23 cellular contexts compared by ENCODE assay signal in the genomic region with DNA sequence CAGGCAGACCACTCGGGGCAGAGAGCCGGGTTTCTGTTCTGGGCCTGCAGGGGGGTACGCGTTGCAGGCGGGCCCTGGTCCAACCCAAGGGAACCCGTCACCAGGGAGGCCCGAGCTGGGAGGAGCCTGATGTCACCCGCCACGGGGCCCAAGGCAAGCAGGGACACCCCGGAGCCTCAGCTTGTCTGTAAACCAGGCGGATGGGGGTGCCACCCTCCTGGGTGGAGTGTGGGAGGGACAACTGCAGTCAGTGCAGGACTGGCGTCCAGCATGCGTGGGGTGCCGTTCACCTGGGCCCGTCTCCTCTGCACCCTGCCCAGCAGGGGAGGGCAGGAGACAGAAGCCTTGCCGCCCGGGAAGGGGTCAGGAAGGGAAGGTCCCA. TPM values are rescaled to one million over a fixed set of nuclear protein-coding genes. Genes with fewer than 3 reads are reported as not detected.
A peak's percentile ranks its signal among the peaks of the same experiment; 100 is the strongest.
DNase-seq lines count a peak whose midpoint lies in the region; ATAC-seq, FAIRE-seq and TF ChIP-seq lines count a peak whose summit lies in the region.
"Had no signal": no experiment of that assay in that cellular context is flagged by ENCODE, and none has a peak within 500 bp of the region (broad histone marks: within the 10 kb centered on the region; RNA-seq: fewer than 3 reads in every experiment).

No MANE protein-coding gene starts in this region.

- no peaks in the 10 kb centered on the region for H3K9me1 ChIP-seq in K562 (ENCODE audit: control insufficient read depth, insufficient read depth, low read length)

- peaks cover 25% of the 10 kb centered on the region for H3K4me1 Mint-ChIP-seq in stimulated activated naive CD8-positive, alpha-beta T cell treated with anti-CD3 and anti-CD28 coated beads, Interleukin-15, amount 100 ng/mL, for 72 hours

- H3K9ac ChIP-seq in K562 (ENCODE audit: insufficient read depth in 1 of 2, low read depth in 2 of 2, low read length in 2 of 2): peak overlapping the region in 1 of 2 experiments; percentile 60; a peak in 1 of 4 replicates
- H3K9ac ChIP-seq in neuronal stem cell (ENCODE audit: low read depth, low read length, poor library complexity): peak overlapping the region; percentile 21

- H3K27ac ChIP-seq in K562 (ENCODE audit: extremely low read depth, low read depth, low read length): no peak overlapping the region
- no peak overlapping the region for H3K27ac ChIP-seq in neuronal stem cell (replicated peaks; ENCODE audit: low read length)
- H3K27ac ChIP-seq in sigmoid colon: no peak overlapping the region
- H3K27ac ChIP-seq: 22Rv1, A549, C4-2B, HL-60 had no signal

- no peak overlapping the region for H3K23ac ChIP-seq in neuronal stem cell (ENCODE audit: low read depth, low read length, poor library complexity)

- H3K4me3 ChIP-seq in K562: no peak overlapping the region
- H3K4me3 ChIP-seq in neuronal stem cell (ENCODE audit: low read length in 2 of 2): no peak overlapping the region
- H3K4me3 ChIP-seq in sigmoid colon: no peak overlapping the region
- H3K4me3 ChIP-seq: A549 had no signal

- POLR2A ChIA-PET in K562 (lab: Yijun Ruan, JAX): interaction anchor here (1.1 kb wide), 1 partner anchor 16 kb away, joined by 3 read pairs; no protein-coding TSS in a partner anchor

- no peak for FAIRE-seq in K562 (lab: Jason Lieb, UNC)
- FAIRE-seq: A549, D721Med, GM12892, H1, HTR-8/SVneo had no signal

- H3K18ac ChIP-seq in neuronal stem cell (ENCODE audit: low read length): no peak overlapping the region

- intact Hi-C loops in K562 (cut with micrococcal nuclease): no loop called here
- intact Hi-C loops in sigmoid colon (cut with DNase I): loop anchor here (5.0 to 10.0 kb wide), 2 partner anchors 42 to 295 kb away; no protein-coding TSS in a partner anchor
- intact Hi-C loops in posterior cingulate gyrus (cut with DNase I): no loop called here

- ATAC-seq in stimulated activated naive CD8-positive, alpha-beta T cell treated with anti-CD3 and anti-CD28 coated beads, Interleukin-15, amount 100 ng/mL, for 72 hours: peak; percentile 38
- no peak for ATAC-seq in stimulated activated naive CD8-positive, alpha-beta T cell treated with anti-CD3 and anti-CD28 coated beads, Interleukin-15, Interleukin-2, amounts not matched to agents 100 U/mL and 50 U/mL, for 24 hours
- no peak for ATAC-seq in K562
- ATAC-seq in HG03108 (IDR thresholded peaks at IDR 0.05; ENCODE audit: unreplicated experiment): no peak

- peaks cover 4 to 73% of the 10 kb centered on the region in 2 experiments for H3K4me1 ChIP-seq in K562 (replicated peaks in 1 of 2; ENCODE audit: control insufficient read depth in 2 of 2, insufficient read depth in 2 of 2, low read length in 2 of 2)
- no peaks in the 10 kb centered on the region for H3K4me1 ChIP-seq in neuronal stem cell (ENCODE audit: control insufficient read depth in 2 of 2, insufficient read depth in 1 of 2, low read depth in 1 of 2, low read length in 2 of 2)
- peaks cover 0 to 22% (median 16%) of the 10 kb centered on the region in 4 donors for H3K4me1 ChIP-seq in sigmoid colon
- H3K4me1 ChIP-seq: A549, Caco-2 had no signal

- in situ Hi-C loops in K562 (cut with MboI): no loop called here

- H2BK5ac ChIP-seq in neuronal stem cell (ENCODE audit: low read length): no peak overlapping the region

- H3K4me3 Mint-ChIP-seq in stimulated activated naive CD8-positive, alpha-beta T cell treated with anti-CD3 and anti-CD28 coated beads, Interleukin-15, amount 100 ng/mL, for 72 hours: no peak overlapping the region
- H3K4me3 Mint-ChIP-seq: H9, IgD-negative memory B cell had no signal

- CTCF ChIA-PET in K562 (lab: Yijun Ruan, JAX; ENCODE audit: low intra/inter-chr PET ratio): interaction anchor here (1.1 to 2.9 kb wide), 2 partner anchors 75 to 76 kb away, joined by 5 to 19 read pairs; no protein-coding TSS in a partner anchor

- H3K4ac ChIP-seq in neuronal stem cell (ENCODE audit: low read length): no peak overlapping the region

- no peak for DNase-seq in stimulated activated naive CD8-positive, alpha-beta T cell treated with anti-CD3 and anti-CD28 coated beads, Interleukin-15, amount 100 ng/mL, for 72 hours
- DNase-seq in stimulated activated naive CD8-positive, alpha-beta T cell treated with anti-CD3 and anti-CD28 coated beads, Interleukin-15, Interleukin-2, amounts not matched to agents 100 U/mL and 50 U/mL, for 24 hours: no peak
- DNase-seq in K562 (ENCODE audit: extremely low read depth in 1 of 4, low spot score in 3 of 4): no peak
- no peak for DNase-seq in neuronal stem cell (ENCODE audit: low spot score)
- no peak for DNase-seq in sigmoid colon
- no peak for DNase-seq in posterior cingulate gyrus
- DNase-seq: AML-193; Caco-2; CD4-positive, alpha-beta T cell; GDM1; H9; KG1 had no signal

- H3K79me1 ChIP-seq in neuronal stem cell (ENCODE audit: low read depth, low read length): peaks cover 10% of the 10 kb centered on the region

- H2BK12ac ChIP-seq in neuronal stem cell (ENCODE audit: low read length): no peak overlapping the region

- TF ChIP-seq CTCF in K562 (IDR thresholded peaks at IDR 0.05 in 2 of 3, conservative IDR thresholded peaks at IDR 0.05 in 1 of 3; ENCODE audit: insufficient read depth in 2 of 3, low read depth in 1 of 3, low read length in 3 of 3) (no peak), sigmoid colon (IDR thresholded peaks at IDR 0.05) (no peak)

- no peak overlapping the region for H3K14ac ChIP-seq in neuronal stem cell (ENCODE audit: low read length)

- H4K20me1 ChIP-seq in K562 (replicated peaks; ENCODE audit: control insufficient read depth, insufficient read depth, low read length): no peaks in the 10 kb centered on the region

- no peaks in the 10 kb centered on the region for H3K9me3 Mint-ChIP-seq in stimulated activated naive CD8-positive, alpha-beta T cell treated with anti-CD3 and anti-CD28 coated beads, Interleukin-15, amount 100 ng/mL, for 72 hours
- H3K9me3 Mint-ChIP-seq: CD4-positive, alpha-beta T cell; H9; IgD-negative memory B cell had no signal

- peaks cover 8% of the 10 kb centered on the region for H3K79me2 ChIP-seq in K562 (ENCODE audit: control insufficient read depth, insufficient read depth, low read length)

- no peaks in the 10 kb centered on the region for H3K27me3 Mint-ChIP-seq in stimulated activated naive CD8-positive, alpha-beta T cell treated with anti-CD3 and anti-CD28 coated beads, Interleukin-15, amount 100 ng/mL, for 72 hours
- H3K27me3 Mint-ChIP-seq: CD4-positive, alpha-beta T cell; IgD-negative memory B cell had no signal

- TF ChIP-seq EP300 in K562 (IDR thresholded peaks at IDR 0.05; ENCODE audit: low read length) (no peak), sigmoid colon (IDR thresholded peaks at IDR 0.05) (no peak)

- no peak overlapping the region for H2AFZ ChIP-seq in K562 (ENCODE audit: low read depth, low read length)
- H2AFZ ChIP-seq in neuronal stem cell (ENCODE audit: low read length): no peak overlapping the region

- H2BK15ac ChIP-seq in neuronal stem cell (ENCODE audit: low read length): no peak overlapping the region

- WGBS in K562 (ENCODE audit: insufficient coverage, low coverage, missing lambda C conversion rate): 91% methylated on average over 8 of the region's 17 CpGs
- no CpG with 5 or more reads among the region's 17 CpGs for WGBS in neuronal stem cell (ENCODE audit: extremely low coverage in 2 of 2, insufficient read length in 2 of 2, insufficient replicate concordance in 1 of 2), 2 donors
- 85 to 89% methylated on average over 17 of the region's 17 CpGs for WGBS in sigmoid colon, 2 donors

- H3K27ac Mint-ChIP-seq in stimulated activated naive CD8-positive, alpha-beta T cell treated with anti-CD3 and anti-CD28 coated beads, Interleukin-15, amount 100 ng/mL, for 72 hours: peak overlapping the region in 1 of 2 donors; percentile 59
- H3K27ac Mint-ChIP-seq: CD4-positive, alpha-beta T cell; IgD-negative memory B cell had no signal

- no peaks in the 10 kb centered on the region for H3K27me3 ChIP-seq in K562 (ENCODE audit: control insufficient read depth in 2 of 2, insufficient read depth in 2 of 2, low read length in 2 of 2)
- no peaks in the 10 kb centered on the region for H3K27me3 ChIP-seq in neuronal stem cell (ENCODE audit: control insufficient read depth in 3 of 3, insufficient read depth in 3 of 3, low read depth in 1 of 3, low read length in 3 of 3)
- no peaks in the 10 kb centered on the region for H3K27me3 ChIP-seq in sigmoid colon

- no peak overlapping the region for H4K91ac ChIP-seq in neuronal stem cell (ENCODE audit: low read depth, low read length, poor library complexity)

- no peak overlapping the region for H4K8ac ChIP-seq in neuronal stem cell (ENCODE audit: low read depth, low read length)

- TF ChIP-seq POLR2A in K562 (conservative IDR thresholded peaks at IDR 0.05) (no peak), sigmoid colon (IDR thresholded peaks at IDR 0.05) (no peak)

- H3K4me2 ChIP-seq in K562 (ENCODE audit: insufficient read depth, low read length): no peak overlapping the region
- no peak overlapping the region for H3K4me2 ChIP-seq in neuronal stem cell (ENCODE audit: insufficient read depth, low read length, poor library complexity, severe bottlenecking)
- H3K4me2 ChIP-seq: A549 had no signal

- H3K36me3 ChIP-seq in K562 (ENCODE audit: control insufficient read depth, insufficient read depth, low read length): peaks cover 74% of the 10 kb centered on the region; the same call in 1 of the 3 replicates
- peaks cover 6 to 51% of the 10 kb centered on the region in 2 donors for H3K36me3 ChIP-seq in neuronal stem cell (replicated peaks in 1 of 2; ENCODE audit: control insufficient read depth in 2 of 2, insufficient read depth in 2 of 2, low read length in 2 of 2)
- peaks cover 0 to 66% (median 14%) of the 10 kb centered on the region in 4 donors for H3K36me3 ChIP-seq in sigmoid colon

- no peak for TF ChIP-seq RAD21 in K562 (CRISPR knock-in tag; conservative IDR thresholded peaks at IDR 0.05 in 1 of 2, IDR thresholded peaks at IDR 0.05 in 1 of 2)

- no peak overlapping the region for H2AK5ac ChIP-seq in neuronal stem cell (ENCODE audit: low read depth, low read length)

- no peaks in the 10 kb centered on the region for H3K9me3 ChIP-seq in K562 (replicated peaks; ENCODE audit: control insufficient read depth, insufficient read depth, low read depth, low read length)
- H3K9me3 ChIP-seq in neuronal stem cell (replicated peaks in 1 of 2; ENCODE audit: control insufficient read depth in 2 of 2, insufficient read depth in 1 of 2, low read depth in 1 of 2, low read length in 2 of 2): no peaks in the 10 kb centered on the region
- H3K9me3 ChIP-seq in sigmoid colon: no peaks in the 10 kb centered on the region
- H3K9me3 ChIP-seq: A549, Caco-2 had no signal

- no TSS peak for BruUV-seq in K562 (replicated peaks; lab: Mats Ljungman, UMichigan)

- H2BK120ac ChIP-seq in neuronal stem cell (ENCODE audit: low read depth, low read length): no peak overlapping the region

RNA-seq across cellular contexts. Expression of a gene that starts 7.0 kb away (rescaled TPM):
- 35.4 and 89.8 TPM in 2 replicates for total RNA-seq in K562 (2011; cell fraction: chromatin; rRNA removed; ENCODE audit: low replicate concordance)
- 60.3 and 65.9 TPM in 2 replicates for total RNA-seq in K562 (2011; cell fraction: nucleolus; rRNA removed)
- 35.3 and 37.6 TPM in 2 replicates for total RNA-seq in K562 (2011; cell fraction: nucleoplasm; rRNA removed)
- 46.5 and 57.8 TPM in 2 replicates for total RNA-seq in K562 (2014; rRNA removed)
- total RNA-seq in K562 (2014; rRNA removed; fragmentation: Illumina TruSeq; extraction: Trizol): 7.6 and 7.9 TPM in 2 replicates
- 25.6 and 27.3 TPM in 2 replicates for total RNA-seq in K562 (2015; rRNA removed; fragmentation: Illumina TruSeq; extraction: Trizol)
- total RNA-seq in K562 (2021): 42.1 and 49.2 TPM in 2 replicates
- polyA plus RNA-seq in K562 (2011; rRNA removed): 15.0 and 19.4 TPM in 2 replicates
- polyA plus RNA-seq in K562 (2011; cell fraction: cytosol; rRNA removed): 21.9 and 50.9 TPM in 2 replicates
- 54.2 and 84.9 TPM in 2 replicates for polyA plus RNA-seq in K562 (2011; cell fraction: nucleus; rRNA removed)
- polyA plus RNA-seq in K562 (2012): 22.8 and 28.5 TPM in 2 replicates
- polyA plus RNA-seq in K562 (2014; fragmentation: Illumina TruSeq; extraction: Trizol): 9.6 and 20.4 TPM in 2 replicates
- under 1 TPM; 0.15 to 0.52 TPM for polyA plus RNA-seq in K562 (2014; fragmentation: Nextera tagmentation; extraction: Ambion mirVana)
- 35.0 and 36.4 TPM in 2 replicates for polyA plus RNA-seq in K562 (2014; rRNA removed)
- polyA minus RNA-seq in K562 (2011; rRNA and poly(A)+ RNA removed): 4.5 and 9.4 TPM in 2 replicates
- polyA minus RNA-seq in K562 (2011; cell fraction: cytosol; rRNA and poly(A)+ RNA removed): 13.0 and 16.6 TPM in 2 replicates
- 9.6 and 12.0 TPM in 2 replicates for polyA minus RNA-seq in K562 (2011; cell fraction: nucleus; rRNA and poly(A)+ RNA removed)
- polyA plus RNA-seq in neuronal stem cell (2013, experiment 1 of 2): 23.9 TPM
- polyA plus RNA-seq in neuronal stem cell (2013, experiment 2 of 2): 25.3 TPM
- total RNA-seq in sigmoid colon: 10 to 100 TPM; 15.5 to 23.9 (median 23.4) TPM
- polyA plus RNA-seq in sigmoid colon: 10 to 100 TPM in 1 of 3 donors, 1 to 10 TPM in 2; 6.2 to 20.5 (median 9.0) TPM

RNA-seq across cellular contexts. Expression of a gene that starts 12.9 kb away (rescaled TPM):
- 10.2 and 37.7 TPM in 2 replicates for total RNA-seq in K562 (2011; cell fraction: chromatin; rRNA removed; ENCODE audit: low replicate concordance)
- total RNA-seq in K562 (2011; cell fraction: nucleolus; rRNA removed): 58.8 and 84.5 TPM in 2 replicates
- total RNA-seq in K562 (2011; cell fraction: nucleoplasm; rRNA removed): 27.7 and 36.4 TPM in 2 replicates
- total RNA-seq in K562 (2014; rRNA removed) (2.5 and 5.2 TPM in 2 replicates), K562 (2014; rRNA removed; fragmentation: Illumina TruSeq; extraction: Trizol) (2.3 and 2.8 TPM in 2 replicates), K562 (2015; rRNA removed; fragmentation: Illumina TruSeq; extraction: Trizol) (2.5 and 3.1 TPM in 2 replicates), K562 (2021) (21.0 and 24.0 TPM in 2 replicates), sigmoid colon (1 to 10 TPM in 1 of 4 donors, under 1 TPM in 3; 0.36 to 3.6 (median 0.68) TPM)
- polyA plus RNA-seq in K562 (2011; rRNA removed) (2.9 and 4.4 TPM in 2 replicates), K562 (2014; fragmentation: Illumina TruSeq; extraction: Trizol) (4.3 and 6.7 TPM in 2 replicates), K562 (2014; fragmentation: Nextera tagmentation; extraction: Ambion mirVana) (1 to 10 TPM; 1.5 to 2.6 TPM), K562 (2014; rRNA removed) (5.7 and 6.1 TPM in 2 replicates), sigmoid colon (1 to 10 TPM in 1 of 3 donors, under 1 TPM in 1, not detected in 1; 0.69 to 1.4 TPM)
- polyA plus RNA-seq in K562 (2011; cell fraction: cytosol; rRNA removed): 4.0 and 21.7 TPM in 2 replicates
- 3.7 and 12.5 TPM in 2 replicates for polyA plus RNA-seq in K562 (2011; cell fraction: nucleus; rRNA removed)
- 11.5 and 11.6 TPM in 2 replicates for polyA plus RNA-seq in K562 (2012)
- 0.90 and 1.6 TPM in 2 replicates for polyA minus RNA-seq in K562 (2011; rRNA and poly(A)+ RNA removed)
- polyA minus RNA-seq in K562 (2011; cell fraction: cytosol; rRNA and poly(A)+ RNA removed): 17.4 and 19.6 TPM in 2 replicates
- 3.1 and 6.1 TPM in 2 replicates for polyA minus RNA-seq in K562 (2011; cell fraction: nucleus; rRNA and poly(A)+ RNA removed)
- polyA plus RNA-seq in neuronal stem cell (2013, experiment 1 of 2): 0.11 TPM
- 0.12 TPM for polyA plus RNA-seq in neuronal stem cell (2013, experiment 2 of 2)
- total RNA-seq: Daoy had no signal

RNA-seq across cellular contexts. Expression of a gene that starts 34.3 kb away (rescaled TPM):
- 2.6 and 7.5 TPM in 2 replicates for total RNA-seq in K562 (2011; cell fraction: chromatin; rRNA removed; ENCODE audit: low replicate concordance)
- total RNA-seq in K562 (2011; cell fraction: nucleolus; rRNA removed): 3.8 and 5.5 TPM in 2 replicates
- total RNA-seq in K562 (2011; cell fraction: nucleoplasm; rRNA removed): 3.2 and 4.0 TPM in 2 replicates
- total RNA-seq in K562 (2014; rRNA removed) (0.54 and 1.2 TPM in 2 replicates), K562 (2014; rRNA removed; fragmentation: Illumina TruSeq; extraction: Trizol) (0.83 and 0.91 TPM in 2 replicates), K562 (2015; rRNA removed; fragmentation: Illumina TruSeq; extraction: Trizol) (0.98 and 1.0 TPM in 2 replicates), K562 (2021) (3.3 and 3.9 TPM in 2 replicates), sigmoid colon (under 1 TPM in 2 of 4 donors, not detected in 2; under 0.01 to 0.83 TPM)
- polyA plus RNA-seq in K562 (2011; rRNA removed) (2.5 and 3.1 TPM in 2 replicates), K562 (2014; fragmentation: Illumina TruSeq; extraction: Trizol) (3.0 and 3.6 TPM in 2 replicates), K562 (2014; fragmentation: Nextera tagmentation; extraction: Ambion mirVana) (under 1 TPM in 1 of 2 experiments, not detected in 1; 0.03 TPM), K562 (2014; rRNA removed) (1.9 and 2.3 TPM in 2 replicates), sigmoid colon (1 to 10 TPM in 1 of 3 donors, not detected in 2; 1.0 TPM)
- polyA plus RNA-seq in K562 (2011; cell fraction: cytosol; rRNA removed): 3.0 and 4.9 TPM in 2 replicates
- 5.3 and 8.9 TPM in 2 replicates for polyA plus RNA-seq in K562 (2011; cell fraction: nucleus; rRNA removed)
- 3.6 and 14.1 TPM in 2 replicates for polyA plus RNA-seq in K562 (2012)
- polyA minus RNA-seq in K562 (2011; rRNA and poly(A)+ RNA removed): 2.0 and 3.2 TPM in 2 replicates
- polyA minus RNA-seq in K562 (2011; cell fraction: cytosol; rRNA and poly(A)+ RNA removed): 5.9 and 6.7 TPM in 2 replicates
- 1.6 and 2.1 TPM in 2 replicates for polyA minus RNA-seq in K562 (2011; cell fraction: nucleus; rRNA and poly(A)+ RNA removed)
- polyA plus RNA-seq in neuronal stem cell (2013, experiment 1 of 2): 0.46 TPM
- 0.47 TPM for polyA plus RNA-seq in neuronal stem cell (2013, experiment 2 of 2)
- total RNA-seq: Caco-2, Daoy had no signal
- polyA plus RNA-seq: IgD-negative memory B cell had no signal

RNA-seq across cellular contexts. Expression of a gene that starts 46.9 kb away (rescaled TPM):
- total RNA-seq in K562 (2011; cell fraction: chromatin; rRNA removed; ENCODE audit: low replicate concordance): 47.2 and 115 TPM in 2 replicates
- total RNA-seq in K562 (2011; cell fraction: nucleolus; rRNA removed): 85.8 and 97.1 TPM in 2 replicates
- total RNA-seq in K562 (2011; cell fraction: nucleoplasm; rRNA removed): 68.6 and 70.5 TPM in 2 replicates
- total RNA-seq in K562 (2014; rRNA removed) (137 and 148 TPM in 2 replicates), K562 (2014; rRNA removed; fragmentation: Illumina TruSeq; extraction: Trizol) (18.2 and 18.5 TPM in 2 replicates), K562 (2015; rRNA removed; fragmentation: Illumina TruSeq; extraction: Trizol) (37.6 and 38.6 TPM in 2 replicates), K562 (2021) (122 and 125 TPM in 2 replicates), sigmoid colon (100 to 1,000 TPM; 105 to 148 (median 120) TPM)
- polyA plus RNA-seq in K562 (2011; rRNA removed) (47.6 and 54.4 TPM in 2 replicates), K562 (2014; fragmentation: Illumina TruSeq; extraction: Trizol) (25.6 and 53.2 TPM in 2 replicates), K562 (2014; fragmentation: Nextera tagmentation; extraction: Ambion mirVana) (under 1 TPM; 0.35 to 0.78 TPM), K562 (2014; rRNA removed) (159 and 172 TPM in 2 replicates), sigmoid colon (10 to 100 TPM; 61.3 to 85.9 (median 78.2) TPM)
- 49.5 and 107 TPM in 2 replicates for polyA plus RNA-seq in K562 (2011; cell fraction: cytosol; rRNA removed)
- 169 and 253 TPM in 2 replicates for polyA plus RNA-seq in K562 (2011; cell fraction: nucleus; rRNA removed)
- polyA plus RNA-seq in K562 (2012): 75.9 and 122 TPM in 2 replicates
- 8.0 and 11.1 TPM in 2 replicates for polyA minus RNA-seq in K562 (2011; rRNA and poly(A)+ RNA removed)
- 24.4 and 30.8 TPM in 2 replicates for polyA minus RNA-seq in K562 (2011; cell fraction: cytosol; rRNA and poly(A)+ RNA removed)
- 24.4 and 30.4 TPM in 2 replicates for polyA minus RNA-seq in K562 (2011; cell fraction: nucleus; rRNA and poly(A)+ RNA removed)
- 76.9 TPM for polyA plus RNA-seq in neuronal stem cell (2013, experiment 1 of 2)
- polyA plus RNA-seq in neuronal stem cell (2013, experiment 2 of 2): 73.8 TPM
